30 cellular contexts compared by ENCODE assay signal in genomic region chr15:67021455-67021854, GRCh38. TPM values are rescaled to one million over a fixed set of nuclear protein-coding genes. Genes with fewer than 3 reads are reported as not detected.
DNase-seq lines count a peak whose midpoint lies in the region; ATAC-seq and TF ChIP-seq lines count a peak whose summit lies in the region.
"Had no signal": no experiment of that assay in that cellular context is flagged by ENCODE, and none has a peak within 500 bp of the region (broad histone marks: within the 10 kb centered on the region; RNA-seq: fewer than 3 reads in every experiment).

No MANE protein-coding gene starts in this region.

- no peaks in the 10 kb centered on the region for H3K79me2 ChIP-seq in HCT116 (ENCODE audit: insufficient read depth, low read length)

- H3K4me2 ChIP-seq in HCT116 (ENCODE audit: low read length), result peak overlapping the region; percentile 26
- H3K4me2 ChIP-seq: smooth muscle cell had no signal

- peaks cover 40 to 57% of the 10 kb centered on the region in 2 experiments for H3K4me1 ChIP-seq in HCT116 (ENCODE audit: control insufficient read depth in 1 of 2, insufficient read depth in 2 of 2, low read length in 2 of 2)
- H3K4me1 ChIP-seq in esophagus squamous epithelium, result peaks cover 25 to 45% (median 34%) of the 10 kb centered on the region in 3 donors

- peak; percentile 39 for DNase-seq in EH (ENCODE audit: low read depth)
- no peak for DNase-seq in HCT116 (ENCODE audit: low read depth, low spot score)
- DNase-seq in WTC11 (ENCODE audit: low spot score), result no peak
- peak; percentile 82 for DNase-seq in islet precursor cell
- DNase-seq in SKM-1 treated with dmso at 0.1 percent for 144 hours (lab: John Stamatoyannopoulos, UW; ENCODE audit: unreplicated experiment), result no peak
- no peak for DNase-seq in esophagus squamous epithelium (lab: John Stamatoyannopoulos, UW)
- no peak for DNase-seq in ureter (ENCODE audit: low spot score)
- DNase-seq: activated CD4-positive, alpha-beta memory T cell treated with anti-CD3 and anti-CD28 coated beads for 36 hours; BE2C; effector CD8-positive, alpha-beta T cell; foreskin keratinocyte; GF-D8; heart right ventricle; Kasumi-1; naive B cell; NCI-H1694 treated with DMSO at 0.1 percent for 48 hours; NCI-H2171; NCI-H510A treated with DMSO at 0.1 percent for 48 hours; occipital lobe; stimulated activated CD4-positive, alpha-beta T cell treated with anti-CD3 and anti-CD28 coated beads, Interleukin-1b, Interleukin-23, amount 100 ng/mL, for 48 hours; stimulated activated CD8-positive, alpha-beta memory T cell treated with anti-CD3 and anti-CD28 coated beads, Interleukin-4, amount 100 ng/mL, for 48 hours; stomach; T-helper 1 cell; thyroid gland had no signal

- H3K9ac ChIP-seq in HCT116 (ENCODE audit: low read length), result no peak overlapping the region

- H3K27ac Mint-ChIP-seq in WTC11, result peak overlapping the region; percentile 30
- H3K27ac Mint-ChIP-seq: activated CD4-positive, alpha-beta memory T cell treated with anti-CD3 and anti-CD28 coated beads for 36 hours; activated naive CD4-positive, alpha-beta T cell treated with anti-CD3 and anti-CD28 coated beads, Interleukin-2, amount 50 U/mL, for 72 hours; activated T-helper 2 cell treated with anti-CD3 and anti-CD28 coated beads, Interferon-gamma antibody, Interleukin-2, Interleukin-4, amounts not matched to agents 10 μg/mL and 5 μg/mL and 100 μg/mL, durations not matched to agents 14 hours and 24 hours and 36 hours had no signal

- peaks cover 40% of the 10 kb centered on the region for H3K4me1 Mint-ChIP-seq in WTC11

- H3K9me3 Mint-ChIP-seq in WTC11, result no peaks in the 10 kb centered on the region
- H3K9me3 Mint-ChIP-seq: activated CD4-positive, alpha-beta memory T cell treated with anti-CD3 and anti-CD28 coated beads for 36 hours; activated naive CD4-positive, alpha-beta T cell treated with anti-CD3 and anti-CD28 coated beads, Interleukin-2, amount 50 U/mL, for 72 hours; activated T-helper 2 cell treated with anti-CD3 and anti-CD28 coated beads, Interferon-gamma antibody, Interleukin-2, Interleukin-4, amounts not matched to agents 10 μg/mL and 5 μg/mL and 100 μg/mL, durations not matched to agents 14 hours and 24 hours and 36 hours; naive B cell had no signal

- peak overlapping the region; percentile 4 for H2AFZ ChIP-seq in HCT116 (ENCODE audit: low read depth, low read length, poor library complexity, severe bottlenecking)

- TF ChIP-seq POLR2A in HCT116 (IDR thresholded peaks at IDR 0.05; ENCODE audit: borderline replicate concordance, extremely low read depth, insufficient read depth, insufficient read length) (no peak), esophagus squamous epithelium (IDR thresholded peaks at IDR 0.05) (no peak)

- H3K4me3 Mint-ChIP-seq in WTC11, result no peak overlapping the region
- H3K4me3 Mint-ChIP-seq: activated CD4-positive, alpha-beta memory T cell treated with anti-CD3 and anti-CD28 coated beads for 36 hours; naive B cell had no signal

- H3K27me3 Mint-ChIP-seq in WTC11 (ENCODE audit: low read depth), result no peaks in the 10 kb centered on the region

- no TSS peak for BruUV-seq in HCT116 (replicated peaks; lab: Mats Ljungman, UMichigan)

- H4K20me1 ChIP-seq in HCT116 (ENCODE audit: insufficient read depth), result no peaks in the 10 kb centered on the region

- intact Hi-C loops in HCT116 (cut with micrococcal nuclease) (no loop called here), esophagus squamous epithelium (cut with DNase I) (no loop called here)

- POLR2A ChIA-PET in HCT116 (lab: Charles Lee), result interaction anchor here (0.7 to 1.4 kb wide), 2 partner anchors 45 to 52 kb away, joined by 3 read pairs; no protein-coding TSS in a partner anchor
- POLR2A ChIA-PET in WTC11 (lab: Charles Lee), result no interaction called here

- no peak for TF ChIP-seq CTCF in HCT116 (IDR thresholded peaks at IDR 0.05 in 2 of 3, conservative IDR thresholded peaks at IDR 0.05 in 1 of 3; ENCODE audit: borderline replicate concordance in 1 of 3, insufficient read depth in 1 of 3, low read depth in 2 of 3, low read length in 2 of 3)
- TF ChIP-seq CTCF in WTC11 (IDR thresholded peaks at IDR 0.05), result no peak
- no peak for TF ChIP-seq CTCF in esophagus squamous epithelium (IDR thresholded peaks at IDR 0.05)

- H3K36me3 ChIP-seq in HCT116 (ENCODE audit: control insufficient read depth in 1 of 2, insufficient read depth in 2 of 2, low read length in 2 of 2) (no peaks in the 10 kb centered on the region), esophagus squamous epithelium (no peaks in the 10 kb centered on the region)
- H3K36me3 ChIP-seq: BE2C, breast epithelium, heart right ventricle, stomach, thyroid gland had no signal

- no peak overlapping the region for H3K4me3 ChIP-seq in HCT116 (replicated peaks in 1 of 2; ENCODE audit: low read depth in 1 of 2, low read length in 2 of 2)
- H3K4me3 ChIP-seq in esophagus squamous epithelium, result no peak overlapping the region
- H3K4me3 ChIP-seq: breast epithelium, heart right ventricle, smooth muscle cell, stomach, thyroid gland had no signal

- no peak overlapping the region for H3K27ac ChIP-seq in HCT116 (ENCODE audit: low read depth, low read length)
- no peak overlapping the region for H3K27ac ChIP-seq in esophagus squamous epithelium
- H3K27ac ChIP-seq: breast epithelium, foreskin keratinocyte, heart right ventricle, stomach, thyroid gland had no signal

- TF ChIP-seq RAD21 in HCT116 (IDR thresholded peaks at IDR 0.05; ENCODE audit: low read depth), result no peak

- CTCF ChIA-PET in HCT116 (lab: Charles Lee), result no interaction called here
- CTCF ChIA-PET in WTC11 (lab: Charles Lee), result interaction anchor here (1.0 to 1.2 kb wide), 2 partner anchors 9 to 75 kb away, joined by 3 to 5 read pairs; no protein-coding TSS in a partner anchor

- H3K36me3 Mint-ChIP-seq in WTC11, result no peaks in the 10 kb centered on the region
- H3K36me3 Mint-ChIP-seq: activated CD4-positive, alpha-beta memory T cell treated with anti-CD3 and anti-CD28 coated beads for 36 hours; activated naive CD4-positive, alpha-beta T cell treated with anti-CD3 and anti-CD28 coated beads, Interleukin-2, amount 50 U/mL, for 72 hours had no signal

- H3K27me3 ChIP-seq in HCT116 (ENCODE audit: insufficient read depth, low read length) (no peaks in the 10 kb centered on the region), esophagus squamous epithelium (no peaks in the 10 kb centered on the region)
- H3K27me3 ChIP-seq: BE2C, breast epithelium, heart right ventricle, stomach, thyroid gland had no signal

- RAD21 ChIA-PET in HCT116 (lab: Charles Lee; ENCODE audit: low non-redundant PET in 1 of 2, low total read pairs in 2 of 2, uncharacterized antibody in 2 of 2, unreplicated experiment in 2 of 2), result no interaction called here

- no peaks in the 10 kb centered on the region for H3K9me3 ChIP-seq in HCT116 (ENCODE audit: control insufficient read depth in 1 of 2, insufficient read depth in 1 of 2, low read depth in 1 of 2, low read length in 2 of 2)
- no peaks in the 10 kb centered on the region for H3K9me3 ChIP-seq in esophagus squamous epithelium
- H3K9me3 ChIP-seq: BE2C, breast epithelium, heart right ventricle, stomach, thyroid gland had no signal

- no peaks in the 10 kb centered on the region for H3K9me2 ChIP-seq in HCT116 (ENCODE audit: insufficient read depth)

- ATAC-seq in HCT116 (peak; percentile 36), WTC11 (peak; percentile 86), GM19324 (IDR thresholded peaks at IDR 0.05; ENCODE audit: low FRiP score, unreplicated experiment) (no peak)
- ATAC-seq: activated naive CD4-positive, alpha-beta T cell treated with anti-CD3 and anti-CD28 coated beads, Interleukin-2, amount 50 U/mL, for 72 hours; foreskin keratinocyte; heart right ventricle; left lobe of liver had no signal

TF ChIP-seq in HCT116, 20 proteins besides CTCF, POLR2A, EP300 and RAD21 (continues in another document):
- TF ChIP-seq CEBPB (IDR thresholded peaks at IDR 0.05; ENCODE audit: low read depth) (no peak), JUND (IDR thresholded peaks at IDR 0.05) (no peak), FOSL1 (IDR thresholded peaks at IDR 0.05; ENCODE audit: low read depth) (no peak), ELF1 (IDR thresholded peaks at IDR 0.05; ENCODE audit: borderline replicate concordance, low read depth) (no peak), MAX (IDR thresholded peaks at IDR 0.05) (no peak), TCF7L2 (IDR thresholded peaks at IDR 0.05; ENCODE audit: borderline replicate concordance, extremely low read depth, insufficient read depth, insufficient read length) (no peak), SRF (IDR thresholded peaks at IDR 0.05; ENCODE audit: low read depth) (no peak), SIN3A (IDR thresholded peaks at IDR 0.05; ENCODE audit: low read depth) (no peak), ZFX (IDR thresholded peaks at IDR 0.05) (no peak), EZH2 (IDR thresholded peaks at IDR 0.05) (no peak), SP1 (IDR thresholded peaks at IDR 0.05; ENCODE audit: low read depth) (no peak), ZNF274 (IDR thresholded peaks at IDR 0.05; ENCODE audit: low read depth, low read length) (no peak)

TF ChIP-seq in WTC11, 78 proteins besides CTCF, POLR2A, EP300 and RAD21 (continues in another document):
- no peak for TF ChIP-seq NR1H2 (CRISPR knock-in tag; IDR thresholded peaks at IDR 0.05)
- TF ChIP-seq ESRRA (CRISPR knock-in tag; IDR thresholded peaks at IDR 0.05; ENCODE audit: borderline replicate concordance), result no peak
- TF ChIP-seq MYBL2 (CRISPR knock-in tag; IDR thresholded peaks at IDR 0.05), result no peak

RNA-seq across cellular contexts. Expression of gene SMAD3, which starts 43.9 kb away (rescaled TPM):
- total RNA-seq in HCT116 (2021; ENCODE audit: unreplicated experiment) (89.2 TPM), WTC11 (2021) (20.2 to 34.6 TPM (median 25.0 TPM) in 3 replicates), esophagus squamous epithelium (100 to 1,000 TPM in 2 of 4 donors, 10 to 100 TPM in 2; 70.8 to 134 (median 105) TPM), ureter (124 TPM)
- polyA plus RNA-seq in HCT116 (2012), result 54.4 and 57.6 TPM in 2 replicates

Comparison
In these comparisons a context has a peak if more than half of its experiments do, and no peak if none do; other contexts are left out.
1. DNase-seq: peak in EH (single experiment) and islet precursor cell (single experiment); none in HCT116 (single experiment), WTC11 (single experiment), SKM-1 treated with dmso at 0.1 percent for 144 hours (single experiment), esophagus squamous epithelium (single experiment) and ureter (single experiment).